25 cellular contexts compared by ENCODE assay signal in genomic region chr4:29336851-29337250, GRCh38.
"Had no signal": no experiment of that assay in that cellular context is flagged by ENCODE, and none has a peak within 500 bp of the region (broad histone marks: within the 10 kb centered on the region; RNA-seq: fewer than 3 reads in every experiment).

No MANE protein-coding gene starts in this region.

- H3K27me3 ChIP-seq: hepatocyte, neural progenitor cell, sigmoid colon, testis, vagina had no signal

- H3K9me3 ChIP-seq: left ventricle myocardium inferior, sigmoid colon, testis, vagina had no signal

- H3K79me2 ChIP-seq: hepatocyte had no signal

- H2AFZ ChIP-seq: hepatocyte, neural progenitor cell had no signal

- H3K36me3 Mint-ChIP-seq: activated naive CD4-positive, alpha-beta T cell treated with anti-CD3 and anti-CD28 coated beads, Interleukin-2, amount 10 ng/mL, durations not matched to agents 7 days and 5 days; immature natural killer cell; neural progenitor cell; stimulated activated naive B cell treated with anti-CD40 and anti-IgM and Interleukin-4, amounts not matched to agents 10 μg/mL and 1 μg/mL and 100 μg/mL, for 72 hours had no signal

- H3K9me3 Mint-ChIP-seq: neural progenitor cell had no signal

- H3K27me3 Mint-ChIP-seq: activated CD4-positive, alpha-beta memory T cell treated with anti-CD3 and anti-CD28 coated beads, Interleukin-2, amount 10 ng/mL, durations not matched to agents 7 days and 5 days; activated CD4-positive, alpha-beta T cell treated with anti-CD3 and anti-CD28 coated beads, Interleukin-2, amount 10 ng/mL, durations not matched to agents 24 days and 14 days; activated naive CD4-positive, alpha-beta T cell treated with anti-CD3 and anti-CD28 coated beads, Interleukin-2, amount 10 ng/mL, durations not matched to agents 7 days and 5 days; naive thymus-derived CD8-positive, alpha-beta T cell; stimulated activated naive B cell treated with anti-CD40 and anti-IgM and Interleukin-4, amounts not matched to agents 10 μg/mL and 1 μg/mL and 100 μg/mL, for 72 hours had no signal

- H3K4me3 ChIP-seq: coronary artery, hepatocyte, left ventricle myocardium inferior, neural progenitor cell, sigmoid colon, testis, vagina had no signal

- H3K27ac ChIP-seq: coronary artery, hepatocyte, left ventricle myocardium inferior, neural progenitor cell, sigmoid colon, testis, vagina, VCaP had no signal

- H3K27ac Mint-ChIP-seq: activated CD4-positive, alpha-beta memory T cell treated with anti-CD3 and anti-CD28 coated beads, Interleukin-2, amount 10 ng/mL, durations not matched to agents 7 days and 5 days; activated CD4-positive, alpha-beta T cell treated with anti-CD3 and anti-CD28 coated beads, Interleukin-2, amount 10 ng/mL, durations not matched to agents 24 days and 14 days; activated naive CD4-positive, alpha-beta T cell treated with anti-CD3 and anti-CD28 coated beads, Interleukin-2, amount 10 ng/mL, durations not matched to agents 7 days and 5 days; activated T-cell treated with anti-CD3 and anti-CD28 coated beads, Interleukin-2, amount 50 U/mL, for 72 hours; immature natural killer cell; naive thymus-derived CD8-positive, alpha-beta T cell; neural progenitor cell; stimulated activated naive B cell treated with anti-CD40 and anti-IgM and Interleukin-4, amounts not matched to agents 10 μg/mL and 1 μg/mL and 100 μg/mL, for 72 hours had no signal

- H3K4me3 Mint-ChIP-seq: activated CD4-positive, alpha-beta memory T cell treated with anti-CD3 and anti-CD28 coated beads, Interleukin-2, amount 10 ng/mL, durations not matched to agents 7 days and 5 days; activated CD4-positive, alpha-beta T cell treated with anti-CD3 and anti-CD28 coated beads, Interleukin-2, amount 10 ng/mL, durations not matched to agents 24 days and 14 days; activated naive CD4-positive, alpha-beta T cell treated with anti-CD3 and anti-CD28 coated beads, Interleukin-2, amount 10 ng/mL, durations not matched to agents 7 days and 5 days; activated T-cell treated with anti-CD3 and anti-CD28 coated beads, Interleukin-2, amount 50 U/mL, for 72 hours; immature natural killer cell; naive thymus-derived CD8-positive, alpha-beta T cell; neural progenitor cell; stimulated activated naive B cell treated with anti-CD40 and anti-IgM and Interleukin-4, amounts not matched to agents 10 μg/mL and 1 μg/mL and 100 μg/mL, for 72 hours had no signal

- H3K4me1 Mint-ChIP-seq: activated CD4-positive, alpha-beta memory T cell treated with anti-CD3 and anti-CD28 coated beads, Interleukin-2, amount 10 ng/mL, durations not matched to agents 7 days and 5 days; activated CD4-positive, alpha-beta T cell treated with anti-CD3 and anti-CD28 coated beads, Interleukin-2, amount 10 ng/mL, durations not matched to agents 24 days and 14 days; activated naive CD4-positive, alpha-beta T cell treated with anti-CD3 and anti-CD28 coated beads, Interleukin-2, amount 10 ng/mL, durations not matched to agents 7 days and 5 days; immature natural killer cell; naive thymus-derived CD8-positive, alpha-beta T cell; neural progenitor cell; stimulated activated naive B cell treated with anti-CD40 and anti-IgM and Interleukin-4, amounts not matched to agents 10 μg/mL and 1 μg/mL and 100 μg/mL, for 72 hours had no signal

- H3K36me3 ChIP-seq: left ventricle myocardium inferior, neural progenitor cell, sigmoid colon, vagina had no signal

- ATAC-seq: activated CD4-positive, CD25-positive, alpha-beta regulatory T cell treated with anti-CD3 and anti-CD28 coated beads, Interleukin-2, amount 50 U/mL, for 24 hours; activated T-cell treated with anti-CD3 and anti-CD28 coated beads, Interleukin-2, amount 50 U/mL, for 72 hours; naive thymus-derived CD8-positive, alpha-beta T cell; stimulated activated naive B cell treated with anti-CD40 and anti-IgM and Interleukin-4, amounts not matched to agents 10 μg/mL and 1 μg/mL and 100 μg/mL, for 72 hours had no signal

- DNase-seq: activated CD4-positive, alpha-beta memory T cell treated with anti-CD3 and anti-CD28 coated beads, Interleukin-2, amount 10 ng/mL, durations not matched to agents 7 days and 5 days; activated CD4-positive, alpha-beta T cell treated with anti-CD3 and anti-CD28 coated beads, Interleukin-2, amount 10 ng/mL, durations not matched to agents 24 days and 14 days; activated effector memory CD4-positive, alpha-beta T cell treated with Interleukin-2 at 50 U/mL for 16 hours; activated naive CD4-positive, alpha-beta T cell treated with anti-CD3 and anti-CD28 coated beads, Interleukin-2, amount 10 ng/mL, durations not matched to agents 7 days and 5 days; activated T-cell treated with anti-CD3 and anti-CD28 coated beads, Interleukin-2, amount 50 U/mL, for 72 hours; amygdala; cerebellar nuclear complex; foreskin fibroblast; immature natural killer cell; left ventricle myocardium inferior; naive thymus-derived CD8-positive, alpha-beta T cell; posterior cingulate gyrus; retina; sigmoid colon; stimulated activated CD4-positive, alpha-beta T cell treated with anti-CD3 and anti-CD28 coated beads, Interleukin-2, amount 100 ng/mL, for 48 hours; stimulated activated CD8-positive, alpha-beta memory T cell treated with anti-CD3 and anti-CD28 coated beads, Interleukin-4, amount 100 ng/mL, for 48 hours; stimulated activated naive B cell treated with anti-CD40 and anti-IgM and Interleukin-4, amounts not matched to agents 10 μg/mL and 1 μg/mL and 100 μg/mL, for 72 hours; testis; trophoblast cell had no signal

- H3K4me2 ChIP-seq: hepatocyte, neural progenitor cell had no signal

- H3K9ac ChIP-seq: neural progenitor cell had no signal

- H3K4me1 ChIP-seq: left ventricle myocardium inferior, neural progenitor cell, sigmoid colon, testis, vagina had no signal
